Comparison of ENCODE assay signal across 28 cellular contexts in genomic region chr14:35819591-35820540, GRCh38.
"Had no signal": no experiment of that assay in that cellular context is flagged by ENCODE, and none has a peak within 500 bp of the region (broad histone marks: within the 10 kb centered on the region; RNA-seq: fewer than 3 reads in every experiment).

No MANE protein-coding gene starts in this region.

- DNase-seq: colonic mucosa; dermis blood vessel endothelial cell; effector memory CD4-positive, alpha-beta T cell; erythroblast; esophagus squamous epithelium; foreskin melanocyte; glutamatergic neuron; heart right ventricle; hippocampal formation; left cardiac atrium; left lung; mesendoderm; midbrain; naive thymus-derived CD4-positive, alpha-beta T cell; nucleus accumbens; psoas muscle; right cardiac atrium; spleen; stimulated activated CD4-positive, alpha-beta T cell treated with anti-CD3 and anti-CD28 coated beads, Interleukin-4, amount 100 ng/mL, for 4 hours; stimulated activated naive CD8-positive, alpha-beta T cell treated with anti-CD3 and anti-CD28 coated beads, Interleukin-15, Interleukin-2, amounts not matched to agents 100 U/mL and 50 U/mL, for 24 hours; substantia nigra; testis; tibial artery had no signal

- H3K36me3 ChIP-seq: colonic mucosa, esophagus squamous epithelium, heart right ventricle, left lung, neural progenitor cell, spleen, tibial artery had no signal

- H3K9me3 Mint-ChIP-seq: nephron; neural progenitor cell; stimulated activated memory B cell treated with anti-CD40 and anti-IgM and Interleukin-4, amounts not matched to agents 10 μg/mL and 1 μg/mL and 100 μg/mL, for 72 hours; type B pancreatic cell had no signal

- H3K4me1 ChIP-seq: colonic mucosa, heart right ventricle, left lung, neural progenitor cell, psoas muscle, tibial artery had no signal

- H3K27ac Mint-ChIP-seq: naive thymus-derived CD4-positive, alpha-beta T cell; nephron; neural progenitor cell; stimulated activated memory B cell treated with anti-CD40 and anti-IgM and Interleukin-4, amounts not matched to agents 10 μg/mL and 1 μg/mL and 100 μg/mL, for 72 hours; type B pancreatic cell had no signal

- H3K36me3 Mint-ChIP-seq: naive thymus-derived CD4-positive, alpha-beta T cell; neural progenitor cell; stimulated activated memory B cell treated with anti-CD40 and anti-IgM and Interleukin-4, amounts not matched to agents 10 μg/mL and 1 μg/mL and 100 μg/mL, for 72 hours; type B pancreatic cell had no signal

- H3K4me1 Mint-ChIP-seq: nephron; neural progenitor cell; stimulated activated memory B cell treated with anti-CD40 and anti-IgM and Interleukin-4, amounts not matched to agents 10 μg/mL and 1 μg/mL and 100 μg/mL, for 72 hours had no signal

- H3K9me3 ChIP-seq: colonic mucosa, esophagus squamous epithelium, heart right ventricle, left lung, psoas muscle, spleen, testis, tibial artery had no signal

- H2AFZ ChIP-seq: neural progenitor cell had no signal

- H3K27me3 Mint-ChIP-seq: stimulated activated memory B cell treated with anti-CD40 and anti-IgM and Interleukin-4, amounts not matched to agents 10 μg/mL and 1 μg/mL and 100 μg/mL, for 72 hours; type B pancreatic cell had no signal

- ATAC-seq: heart right ventricle; left cardiac atrium; left lung; naive thymus-derived CD4-positive, alpha-beta T cell; psoas muscle; right cardiac atrium; stimulated activated memory B cell treated with anti-CD40 and anti-IgM and Interleukin-4, amounts not matched to agents 10 μg/mL and 1 μg/mL and 100 μg/mL, for 72 hours; stimulated activated naive CD8-positive, alpha-beta T cell treated with anti-CD3 and anti-CD28 coated beads, Interleukin-15, Interleukin-2, amounts not matched to agents 100 U/mL and 50 U/mL, for 24 hours had no signal

- H3K9ac ChIP-seq: neural progenitor cell had no signal

- H3K27me3 ChIP-seq: colonic mucosa, esophagus squamous epithelium, heart right ventricle, left lung, neural progenitor cell, spleen, testis, tibial artery had no signal

- H3K4me2 ChIP-seq: neural progenitor cell had no signal

- H3K4me3 Mint-ChIP-seq: naive thymus-derived CD4-positive, alpha-beta T cell; nephron; neural progenitor cell; stimulated activated memory B cell treated with anti-CD40 and anti-IgM and Interleukin-4, amounts not matched to agents 10 μg/mL and 1 μg/mL and 100 μg/mL, for 72 hours; type B pancreatic cell had no signal

- H3K4me3 ChIP-seq: colonic mucosa, esophagus squamous epithelium, heart right ventricle, left lung, neural progenitor cell, psoas muscle, skin epidermis, spleen, testis, tibial artery had no signal

- H3K27ac ChIP-seq: colonic mucosa, esophagus squamous epithelium, heart right ventricle, left lung, neural progenitor cell, psoas muscle, skin epidermis, spleen, testis, tibial artery had no signal
